ENCODE assay signal across 24 cellular contexts in the genomic region with DNA sequence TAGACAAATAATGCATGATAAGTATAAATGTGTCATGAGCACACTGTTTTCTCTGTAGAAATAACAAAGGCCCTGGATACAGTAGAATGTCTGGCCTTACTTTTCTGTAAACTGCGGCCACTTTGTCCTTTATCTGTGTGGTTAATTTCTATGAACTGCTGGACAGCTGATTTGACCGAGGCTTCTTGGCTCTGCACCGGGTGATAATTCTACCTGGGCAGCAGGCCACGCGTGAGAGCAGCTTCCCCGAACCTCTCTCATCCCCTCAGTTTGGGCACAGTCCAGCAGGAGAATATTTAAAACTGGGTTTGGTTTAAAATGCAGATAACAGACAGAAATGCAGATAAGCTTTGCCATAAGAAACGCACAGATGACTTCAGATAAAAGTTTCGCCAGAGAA.
DNase-seq lines count a peak whose midpoint lies in the region; ATAC-seq and TF ChIP-seq lines count a peak whose summit lies in the region.
"Had no signal": no experiment of that assay in that cellular context is flagged by ENCODE, and none has a peak within 500 bp of the region (broad histone marks: within the 10 kb centered on the region; RNA-seq: fewer than 3 reads in every experiment).

No MANE protein-coding gene starts in this region.

- H3K27me3 Mint-ChIP-seq in neural crest cell (ENCODE audit: low read depth) = no peaks in the 10 kb centered on the region

- H3K4me3 Mint-ChIP-seq in neural crest cell = no peak overlapping the region
- H3K4me3 Mint-ChIP-seq: B cell, CD14-positive monocyte had no signal

- no peak overlapping the region for H3K9ac ChIP-seq in colonic mucosa (ENCODE audit: low read depth in 2 of 2, low read length in 2 of 2)

- no peaks in the 10 kb centered on the region for H3K9me3 ChIP-seq in right atrium auricular region
- H3K9me3 ChIP-seq in colonic mucosa = no peaks in the 10 kb centered on the region
- H3K9me3 ChIP-seq: A549 had no signal

- ATAC-seq in HG02798 (IDR thresholded peaks at IDR 0.05; ENCODE audit: poor library complexity, unreplicated experiment) = no peak
- ATAC-seq: A549, HepG2 had no signal

- H3K9me3 Mint-ChIP-seq in neural crest cell = peaks cover 4% of the 10 kb centered on the region

- H3K4me1 ChIP-seq in right atrium auricular region (peaks cover 0 to 34% of the 10 kb centered on the region in 2 donors), colonic mucosa (no peaks in the 10 kb centered on the region)
- H3K4me1 ChIP-seq: A549 had no signal

- H3K4me3 ChIP-seq in fibroblast of the aortic adventitia (ENCODE audit: low read depth, low read length) = no peak overlapping the region
- no peak overlapping the region for H3K4me3 ChIP-seq in right atrium auricular region
- H3K4me3 ChIP-seq in colonic mucosa = no peak overlapping the region
- H3K4me3 ChIP-seq: A549 had no signal

- no peak for TF ChIP-seq CTCF in fibroblast of the aortic adventitia (IDR thresholded peaks at IDR 0.05; ENCODE audit: insufficient read depth, low read length)
- TF ChIP-seq CTCF in right atrium auricular region (IDR thresholded peaks at IDR 0.05) = no peak
- no peak for TF ChIP-seq CTCF in neural crest cell (conservative IDR thresholded peaks at IDR 0.05)
- TF ChIP-seq CTCF in colonic mucosa (IDR thresholded peaks at IDR 0.05) = no peak

- H3K27ac Mint-ChIP-seq in neural crest cell (ENCODE audit: unreplicated experiment) = peak overlapping the region; percentile 24
- H3K27ac Mint-ChIP-seq: B cell, CD14-positive monocyte had no signal

- intact Hi-C loops in colonic mucosa (cut with DNase I) = no loop called here

- peaks cover 7% of the 10 kb centered on the region for H3K36me3 Mint-ChIP-seq in neural crest cell (ENCODE audit: low read depth)
- H3K36me3 Mint-ChIP-seq: CD14-positive monocyte had no signal

- peak overlapping the region; percentile 7 to 36 for H3K27ac ChIP-seq in right atrium auricular region
- no peak overlapping the region for H3K27ac ChIP-seq in colonic mucosa
- H3K27ac ChIP-seq: A549, HL-60, RWPE1 had no signal

- H3K36me3 ChIP-seq in right atrium auricular region = no peaks in the 10 kb centered on the region
- H3K36me3 ChIP-seq in colonic mucosa = no peaks in the 10 kb centered on the region

- H3K27me3 ChIP-seq in right atrium auricular region (no peaks in the 10 kb centered on the region), colonic mucosa (no peaks in the 10 kb centered on the region)

- DNase-seq in NCI-H226 (peak; percentile 12), fibroblast of the aortic adventitia (ENCODE audit: low read depth) (peak; percentile 47), right atrium auricular region (ENCODE audit: low spot score) (no peak), neural crest cell (ENCODE audit: low read depth, low spot score) (no peak), NCI-H2171 treated with DMSO at 0.1 percent for 48 hours (lab: John Stamatoyannopoulos, UW) (no peak), colonic mucosa (no peak), NCI-H2081 (lab: John Stamatoyannopoulos, UW) (no peak)
- DNase-seq: GDM1; KBM-7; MM.1S; NCI-H1048; NCI-H1436; NCI-H187 treated with DMSO at 0.1 percent for 48 hours; NCI-H2227 treated with DMSO at 0.1 percent for 48 hours; NCI-H510A treated with DMSO at 0.1 percent for 48 hours; NCI-H774; NK-92 treated with Interleukin-12 subunit alpha and Interleukin-12 subunit beta, amount 100 ng/mL, for 24 hours had no signal

- H3K4me1 Mint-ChIP-seq in neural crest cell = peaks cover 57% of the 10 kb centered on the region

Comparison
In these comparisons a context has a peak if more than half of its experiments do, and no peak if none do; other contexts are left out.
1. DNase-seq: peak in NCI-H226 (single experiment) and fibroblast of the aortic adventitia (single experiment); none in right atrium auricular region (single experiment), neural crest cell (single experiment), NCI-H2171 treated with DMSO at 0.1 percent for 48 hours (single experiment), colonic mucosa (single experiment) and NCI-H2081 (0 of 2).